ENCODE assay signal across 1 cellular context in genomic region chr7:113796557-113796956, GRCh38.
TF ChIP-seq lines count a peak whose summit lies in the region.

No MANE protein-coding gene starts in this region.

TF ChIP-seq in GM23338, 12 proteins besides CTCF, POLR2A, EP300 and RAD21 (continued from another document):
- no peak for TF ChIP-seq ZNF462 (CRISPR knock-in tag; IDR thresholded peaks at IDR 0.05)
- TF ChIP-seq CREB1 (CRISPR knock-in tag; IDR thresholded peaks at IDR 0.05; ENCODE audit: low read depth): no peak
- TF ChIP-seq STAT1 (IDR thresholded peaks at IDR 0.05; ENCODE audit: unreplicated experiment): no peak
- TF ChIP-seq NANOG (IDR thresholded peaks at IDR 0.05; ENCODE audit: borderline replicate concordance): no peak
- no peak for TF ChIP-seq REST (IDR thresholded peaks at IDR 0.05; ENCODE audit: unreplicated experiment)
